9 cellular contexts compared by ENCODE assay signal in the genomic region with DNA sequence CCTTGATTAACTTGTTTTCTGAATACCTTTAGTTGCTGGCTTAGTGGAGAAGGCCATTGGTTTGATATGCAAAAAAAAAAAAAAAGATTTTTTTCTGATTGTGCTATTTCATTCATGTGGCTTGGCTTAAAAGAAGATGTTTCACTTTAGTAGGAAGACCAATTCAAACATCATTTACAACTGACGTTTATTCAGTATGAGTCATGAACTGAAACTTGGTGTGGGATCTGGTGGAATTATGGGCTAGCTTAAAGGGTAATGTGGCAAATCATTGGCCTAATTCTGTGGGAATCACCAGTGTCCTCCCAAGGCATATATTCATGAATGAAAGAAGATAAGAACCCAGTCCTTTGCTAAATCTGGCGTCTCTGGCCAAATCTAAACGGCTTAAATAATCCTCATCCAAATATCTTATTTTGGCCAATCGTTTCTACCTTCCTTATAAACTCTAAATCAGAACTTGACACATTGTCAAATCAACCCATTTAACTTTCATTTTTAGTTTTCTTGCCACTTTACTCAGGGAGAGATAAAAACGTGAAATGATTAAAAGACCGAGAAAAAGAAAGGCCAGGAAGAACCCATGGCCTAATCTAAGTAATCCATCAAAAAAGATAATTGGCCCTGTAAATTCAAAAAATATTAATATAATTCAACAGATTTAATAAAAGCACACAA.
DNase-seq lines count a peak whose midpoint lies in the region; ATAC-seq, FAIRE-seq and TF ChIP-seq lines count a peak whose summit lies in the region.
"Had no signal": no experiment of that assay in that cellular context is flagged by ENCODE, and none has a peak within 500 bp of the region (broad histone marks: within the 10 kb centered on the region; RNA-seq: fewer than 3 reads in every experiment).

No MANE protein-coding gene starts in this region.

- H3K27me3 ChIP-seq in GM12878 (replicated peaks in 1 of 2; ENCODE audit: control insufficient read depth in 2 of 2, insufficient read depth in 2 of 2, low read length in 1 of 2) (no peaks in the 10 kb centered on the region), prostate gland (replicated peaks; ENCODE audit: insufficient read depth) (no peaks in the 10 kb centered on the region)

- SMC1A ChIA-PET in GM12878 (lab: Charles Lee; ENCODE audit: uncharacterized antibody, unreplicated experiment) = interaction anchor here (1.6 to 5.0 kb wide), 4 partner anchors 8 to 88 kb away, joined by 4 to 34 read pairs (median 8); no protein-coding TSS in a partner anchor

- POLR2A ChIA-PET in GM12878 (lab: Charles Lee) = interaction anchor here (0.6 kb wide), 1 partner anchor 49 kb away, joined by 5 read pairs; no protein-coding TSS in a partner anchor

- in situ Hi-C loops in GM12878 (cut with MboI) = no loop called here

- H3K27ac ChIP-seq in GM12878 (ENCODE audit: control insufficient read depth, insufficient read depth) (peak overlapping the region; percentile 58), prostate gland (no peak overlapping the region)

- peak; percentile 38 for ATAC-seq in HG03196 (IDR thresholded peaks at IDR 0.05; ENCODE audit: unreplicated experiment)
- peak; percentile 78 for ATAC-seq in GM12878
- peak; percentile 81 for ATAC-seq in stimulated activated naive CD8-positive, alpha-beta T cell treated with anti-CD3 and anti-CD28 coated beads, Interleukin-15, Interleukin-2, amounts not matched to agents 100 U/mL and 50 U/mL, for 24 hours
- ATAC-seq: right cardiac atrium had no signal

- H3K4me3 Mint-ChIP-seq in activated CD4-positive, alpha-beta T cell treated with anti-CD3 and anti-CD28 coated beads, Interleukin-2, amount 10 ng/mL, durations not matched to agents 24 days and 14 days = peak overlapping the region; percentile 30
- no peak overlapping the region for H3K4me3 Mint-ChIP-seq in immature natural killer cell

- RAD21 ChIA-PET in GM12878 (lab: Charles Lee; ENCODE audit: unreplicated experiment) = interaction anchor here (0.7 to 2.2 kb wide), 3 partner anchors 9 to 28 kb away, joined by 3 to 6 read pairs (median 4); no protein-coding TSS in a partner anchor

- H3K4me3 ChIP-seq in GM12878 (0 out of 2 replicates have a peak overlapping the region, but pooled peaks have one; percentile 21), prostate gland (no peak overlapping the region)

- peak overlapping the region; percentile 15 for H3K4me2 ChIP-seq in GM12878 (ENCODE audit: control insufficient read depth, insufficient read depth)

- peak; percentile 74 for FAIRE-seq in GM12878 (lab: Jason Lieb, UNC)

- H2AFZ ChIP-seq in GM12878 (ENCODE audit: control insufficient read depth, low read depth, low read length) = no peak overlapping the region; the same call in 1 of the 2 replicates

- H3K4me1 ChIP-seq in GM12878 (ENCODE audit: control insufficient read depth, insufficient read depth, low read length) = peaks cover 15% of the 10 kb centered on the region
- no peaks in the 10 kb centered on the region for H3K4me1 ChIP-seq in prostate gland (replicated peaks)

- 0 out of 2 replicates have a peak, but pooled peaks have one; percentile 7 for TF ChIP-seq RAD21 in GM12878 (IDR thresholded peaks at IDR 0.05; ENCODE audit: insufficient read depth, low read depth, low read length)

- DNase-seq in activated CD4-positive, alpha-beta T cell treated with anti-CD3 and anti-CD28 coated beads, Interleukin-2, amount 10 ng/mL, durations not matched to agents 24 days and 14 days = peak; percentile 66
- no peak for DNase-seq in activated CD4-positive, alpha-beta T cell treated with anti-CD3 and anti-CD28 coated beads, Interleukin-2, amount 50 U/mL, for 4 hours
- DNase-seq in GM12878 (ENCODE audit: low read depth, low spot score) (peak; percentile 56), prostate gland (ENCODE audit: low spot score) (no peak), mesenteric fat pad (ENCODE audit: low spot score) (no peak), immature natural killer cell (no peak)
- DNase-seq in stimulated activated naive CD8-positive, alpha-beta T cell treated with anti-CD3 and anti-CD28 coated beads, Interleukin-15, Interleukin-2, amounts not matched to agents 100 U/mL and 50 U/mL, for 24 hours = no peak
- DNase-seq: right cardiac atrium had no signal

- no peaks in the 10 kb centered on the region for H3K79me2 ChIP-seq in GM12878 (ENCODE audit: control insufficient read depth, insufficient read depth, low read length)

- BruUV-seq in GM12878 (replicated peaks; lab: Mats Ljungman, UMichigan) = no TSS peak

- H3K27me3 Mint-ChIP-seq in activated CD4-positive, alpha-beta T cell treated with anti-CD3 and anti-CD28 coated beads, Interleukin-2, amount 10 ng/mL, durations not matched to agents 24 days and 14 days = peaks cover 7% of the 10 kb centered on the region
- no peaks in the 10 kb centered on the region for H3K27me3 Mint-ChIP-seq in immature natural killer cell (ENCODE audit: low read depth in 3 of 3)

- 85% methylated on average over 6 of the region's 6 CpGs for WGBS in GM12878 (ENCODE audit: insufficient coverage, insufficient replicate concordance, low lambda C conversion rate, missing lambda C conversion rate)
- WGBS in prostate gland = 79% methylated on average over 6 of the region's 6 CpGs

- H3K36me3 ChIP-seq in GM12878 (ENCODE audit: control insufficient read depth in 2 of 2, insufficient read depth in 2 of 2, low read length in 1 of 2) (peaks cover 0 to 5% of the 10 kb centered on the region in 2 experiments; a peak in 2 of 4 replicates), prostate gland (no peaks in the 10 kb centered on the region)

- intact Hi-C loops in activated CD4-positive, alpha-beta T cell treated with anti-CD3 and anti-CD28 coated beads, Interleukin-2, amount 10 ng/mL, durations not matched to agents 24 days and 14 days (cut with micrococcal nuclease) = loop anchor here (1.0 to 5.0 kb wide), 5 partner anchors 18 to 178 kb away; partner anchors contain the start of genes DDIAS, PCF11, PRCP and RAB30
- intact Hi-C loops in GM12878 (cut with micrococcal nuclease; ENCODE audit: unreplicated experiment) = no loop called here
- intact Hi-C loops in prostate gland (cut with DNase I) = no loop called here

- TF ChIP-seq POLR2A in GM12878 (IDR thresholded peaks at IDR 0.05; ENCODE audit: low read depth, low read length) (no peak), prostate gland (IDR thresholded peaks at IDR 0.05) (no peak)

- peaks cover 6% of the 10 kb centered on the region for H3K9me3 Mint-ChIP-seq in activated CD4-positive, alpha-beta T cell treated with anti-CD3 and anti-CD28 coated beads, Interleukin-2, amount 10 ng/mL, durations not matched to agents 24 days and 14 days
- no peaks in the 10 kb centered on the region for H3K9me3 Mint-ChIP-seq in immature natural killer cell

- CTCF ChIA-PET in GM12878 (lab: Yijun Ruan, JAX) = interaction anchor here (0.6 to 1.2 kb wide), 3 partner anchors 20 to 261 kb away, joined by 3 to 4 read pairs (median 3); no protein-coding TSS in a partner anchor

- no peak overlapping the region for H3K9ac ChIP-seq in GM12878 (ENCODE audit: control insufficient read depth, insufficient read depth, low read length)

- H3K27ac Mint-ChIP-seq in activated CD4-positive, alpha-beta T cell treated with anti-CD3 and anti-CD28 coated beads, Interleukin-2, amount 10 ng/mL, durations not matched to agents 24 days and 14 days = peak overlapping the region; percentile 25
- H3K27ac Mint-ChIP-seq in immature natural killer cell = peak overlapping the region in 2 of 6 donors; percentile 24 to 63

- TF ChIP-seq EP300 in GM12878 (IDR thresholded peaks at IDR 0.05; ENCODE audit: borderline replicate concordance in 1 of 2, control insufficient read depth in 1 of 2, low read depth in 2 of 2, low read length in 2 of 2) = peak; percentile 80 to 84; a peak in 3 of 4 replicates

- no peaks in the 10 kb centered on the region for H4K20me1 ChIP-seq in GM12878 (ENCODE audit: control insufficient read depth, insufficient read depth)

- no peaks in the 10 kb centered on the region for H3K9me3 ChIP-seq in GM12878 (replicated peaks; ENCODE audit: control insufficient read depth, insufficient read depth, low read length)
- H3K9me3 ChIP-seq in prostate gland = no peaks in the 10 kb centered on the region

- TF ChIP-seq CTCF in GM12878 (IDR thresholded peaks at IDR 0.05 in 2 of 3, conservative IDR thresholded peaks at IDR 0.05 in 1 of 3; ENCODE audit: control insufficient read depth in 2 of 3, extremely low read depth in 1 of 3, insufficient read depth in 1 of 3, low read depth in 3 of 3, low read length in 3 of 3) (no peak), prostate gland (IDR thresholded peaks at IDR 0.05) (no peak)

- peaks cover 27% of the 10 kb centered on the region for H3K4me1 Mint-ChIP-seq in activated CD4-positive, alpha-beta T cell treated with anti-CD3 and anti-CD28 coated beads, Interleukin-2, amount 10 ng/mL, durations not matched to agents 24 days and 14 days
- H3K4me1 Mint-ChIP-seq in immature natural killer cell = peaks cover 14 to 27% of the 10 kb centered on the region in 2 donors

- H3K36me3 Mint-ChIP-seq in activated CD4-positive, alpha-beta T cell treated with anti-CD3 and anti-CD28 coated beads, Interleukin-2, amount 10 ng/mL, durations not matched to agents 24 days and 14 days (ENCODE audit: low read depth) = peaks cover 24% of the 10 kb centered on the region
- H3K36me3 Mint-ChIP-seq in immature natural killer cell = peaks cover 10 to 21% (median 20%) of the 10 kb centered on the region in 3 donors

TF ChIP-seq in GM12878, 131 proteins besides CTCF, POLR2A, EP300 and RAD21 (continues in another document):
- TF ChIP-seq IKZF2 (IDR thresholded peaks at IDR 0.05) = peak; percentile 95 to 97
- TF ChIP-seq, protein P1, sequence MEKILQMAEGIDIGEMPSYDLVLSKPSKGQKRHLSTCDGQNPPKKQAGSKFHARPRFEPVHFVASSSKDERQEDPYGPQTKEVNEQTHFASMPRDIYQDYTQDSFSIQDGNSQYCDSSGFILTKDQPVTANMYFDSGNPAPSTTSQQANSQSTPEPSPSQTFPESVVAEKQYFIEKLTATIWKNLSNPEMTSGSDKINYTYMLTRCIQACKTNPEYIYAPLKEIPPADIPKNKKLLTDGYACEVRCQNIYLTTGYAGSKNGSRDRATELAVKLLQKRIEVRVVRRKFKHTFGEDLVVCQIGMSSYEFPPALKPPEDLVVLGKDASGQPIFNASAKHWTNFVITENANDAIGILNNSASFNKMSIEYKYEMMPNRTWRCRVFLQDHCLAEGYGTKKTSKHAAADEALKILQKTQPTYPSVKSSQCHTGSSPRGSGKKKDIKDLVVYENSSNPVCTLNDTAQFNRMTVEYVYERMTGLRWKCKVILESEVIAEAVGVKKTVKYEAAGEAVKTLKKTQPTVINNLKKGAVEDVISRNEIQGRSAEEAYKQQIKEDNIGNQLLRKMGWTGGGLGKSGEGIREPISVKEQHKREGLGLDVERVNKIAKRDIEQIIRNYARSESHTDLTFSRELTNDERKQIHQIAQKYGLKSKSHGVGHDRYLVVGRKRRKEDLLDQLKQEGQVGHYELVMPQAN (conservative IDR thresholded peaks at IDR 0.05) = no peak
- TF ChIP-seq YY1 (IDR thresholded peaks at IDR 0.05; ENCODE audit: low read depth, low read length) = no peak
- peak; percentile 71 for TF ChIP-seq BCL11A (IDR thresholded peaks at IDR 0.05; ENCODE audit: low read depth, low read length)
- TF ChIP-seq IRF4 (IDR thresholded peaks at IDR 0.05; ENCODE audit: low read depth, low read length) = peak; percentile 72; the same call in 1 of the 2 replicates
- peak; percentile 67 for TF ChIP-seq JUNB (IDR thresholded peaks at IDR 0.05)

Comparison
In these comparisons a context has a peak if more than half of its experiments do, and no peak if none do; other contexts are left out.
1. DNase-seq: peak in activated CD4-positive, alpha-beta T cell treated with anti-CD3 and anti-CD28 coated beads, Interleukin-2, amount 10 ng/mL, durations not matched to agents 24 days and 14 days (single experiment) and GM12878 (single experiment); none in activated CD4-positive, alpha-beta T cell treated with anti-CD3 and anti-CD28 coated beads, Interleukin-2, amount 50 U/mL, for 4 hours (0 of 2), stimulated activated naive CD8-positive, alpha-beta T cell treated with anti-CD3 and anti-CD28 coated beads, Interleukin-15, Interleukin-2, amounts not matched to agents 100 U/mL and 50 U/mL, for 24 hours (single experiment), prostate gland (single experiment), mesenteric fat pad (single experiment) and immature natural killer cell (0 of 3).
2. Peak in every context shown above with its lines, with median percentiles within 50 percentile points of each other: ATAC-seq.